In the genomic region with DNA sequence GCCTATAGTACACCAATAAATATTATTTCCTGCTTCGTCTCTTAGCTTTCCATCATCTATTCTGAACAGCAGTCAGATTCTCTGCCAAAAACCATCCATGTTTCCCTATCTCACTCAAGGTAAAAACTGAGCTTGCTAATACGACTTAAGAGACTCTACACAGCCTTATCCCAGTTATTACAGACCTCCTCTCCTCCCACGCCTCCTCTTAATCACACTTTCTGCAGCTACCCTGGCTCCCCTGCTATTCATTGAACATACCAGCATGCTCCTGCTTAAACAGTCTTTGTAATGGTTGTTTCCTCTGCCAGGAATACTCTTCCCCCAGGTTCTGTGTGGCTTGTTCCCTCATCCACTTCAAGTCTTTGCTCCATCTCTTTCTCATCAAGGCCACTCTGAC, we compare ENCODE assay signal across 1 cellular context.
TF ChIP-seq lines count a peak whose summit lies in the region.

No MANE protein-coding gene starts in this region.

TF ChIP-seq in WTC11, 78 proteins besides CTCF, POLR2A, EP300 and RAD21 (continued from another document):
- TF ChIP-seq, protein P1, sequence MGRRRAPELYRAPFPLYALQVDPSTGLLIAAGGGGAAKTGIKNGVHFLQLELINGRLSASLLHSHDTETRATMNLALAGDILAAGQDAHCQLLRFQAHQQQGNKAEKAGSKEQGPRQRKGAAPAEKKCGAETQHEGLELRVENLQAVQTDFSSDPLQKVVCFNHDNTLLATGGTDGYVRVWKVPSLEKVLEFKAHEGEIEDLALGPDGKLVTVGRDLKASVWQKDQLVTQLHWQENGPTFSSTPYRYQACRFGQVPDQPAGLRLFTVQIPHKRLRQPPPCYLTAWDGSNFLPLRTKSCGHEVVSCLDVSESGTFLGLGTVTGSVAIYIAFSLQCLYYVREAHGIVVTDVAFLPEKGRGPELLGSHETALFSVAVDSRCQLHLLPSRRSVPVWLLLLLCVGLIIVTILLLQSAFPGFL (CRISPR knock-in tag; IDR thresholded peaks at IDR 0.05; ENCODE audit: borderline replicate concordance) = no peak
- TF ChIP-seq, protein P2, sequence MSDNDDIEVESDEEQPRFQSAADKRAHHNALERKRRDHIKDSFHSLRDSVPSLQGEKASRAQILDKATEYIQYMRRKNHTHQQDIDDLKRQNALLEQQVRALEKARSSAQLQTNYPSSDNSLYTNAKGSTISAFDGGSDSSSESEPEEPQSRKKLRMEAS (CRISPR knock-in tag; IDR thresholded peaks at IDR 0.05) = no peak
- no peak for TF ChIP-seq ESRRA (CRISPR knock-in tag; IDR thresholded peaks at IDR 0.05; ENCODE audit: borderline replicate concordance)
- no peak for TF ChIP-seq ELF4 (CRISPR knock-in tag; IDR thresholded peaks at IDR 0.05; ENCODE audit: low read depth)
- TF ChIP-seq FOXK1 (CRISPR knock-in tag; IDR thresholded peaks at IDR 0.05) = no peak
- no peak for TF ChIP-seq SMAD4 (CRISPR knock-in tag; IDR thresholded peaks at IDR 0.05)
- TF ChIP-seq ZNF219 (CRISPR knock-in tag; IDR thresholded peaks at IDR 0.05; ENCODE audit: borderline replicate concordance) = no peak
- TF ChIP-seq, protein P3, sequence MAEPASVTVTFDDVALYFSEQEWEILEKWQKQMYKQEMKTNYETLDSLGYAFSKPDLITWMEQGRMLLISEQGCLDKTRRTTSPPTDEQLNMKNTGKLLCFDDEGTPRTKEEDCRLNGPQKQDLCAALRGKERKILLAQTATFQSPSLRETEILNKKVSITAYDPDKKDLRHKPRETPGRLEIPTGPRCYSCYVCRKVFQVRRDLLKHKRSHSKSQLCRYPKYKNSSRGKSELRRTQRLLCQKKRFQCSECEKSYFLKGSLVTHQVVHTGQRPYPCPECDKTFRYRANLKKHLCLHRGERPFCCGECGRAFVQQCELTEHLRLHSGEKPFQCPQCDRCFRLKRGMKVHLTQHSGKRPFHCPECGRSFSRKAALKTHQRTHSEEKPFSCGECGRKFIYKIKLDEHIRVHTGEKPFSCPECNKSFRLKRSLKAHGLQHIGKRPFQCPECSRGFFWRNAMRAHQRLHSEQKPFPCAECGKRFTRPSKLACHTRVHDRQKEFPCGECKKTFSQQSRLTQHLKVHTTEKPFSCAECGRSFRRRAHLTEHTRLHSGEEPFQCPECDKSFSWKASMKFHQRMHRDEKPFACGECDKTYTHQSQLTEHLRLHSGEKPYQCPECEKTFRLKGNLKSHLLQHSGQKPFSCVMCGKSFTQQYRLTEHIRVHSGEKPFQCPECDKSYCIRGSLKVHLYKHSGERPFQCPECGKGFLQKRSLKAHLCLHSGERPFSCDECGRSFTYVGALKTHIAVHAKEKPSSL (CRISPR knock-in tag; conservative IDR thresholded peaks at IDR 0.05) = no peak
- TF ChIP-seq TEAD1 (CRISPR knock-in tag; IDR thresholded peaks at IDR 0.05) = no peak
- no peak for TF ChIP-seq ZNF232 (CRISPR knock-in tag; IDR thresholded peaks at IDR 0.05)
- no peak for TF ChIP-seq RELA (CRISPR knock-in tag; IDR thresholded peaks at IDR 0.05; ENCODE audit: borderline replicate concordance)
